14 cellular contexts compared by ENCODE assay signal in the genomic region with DNA sequence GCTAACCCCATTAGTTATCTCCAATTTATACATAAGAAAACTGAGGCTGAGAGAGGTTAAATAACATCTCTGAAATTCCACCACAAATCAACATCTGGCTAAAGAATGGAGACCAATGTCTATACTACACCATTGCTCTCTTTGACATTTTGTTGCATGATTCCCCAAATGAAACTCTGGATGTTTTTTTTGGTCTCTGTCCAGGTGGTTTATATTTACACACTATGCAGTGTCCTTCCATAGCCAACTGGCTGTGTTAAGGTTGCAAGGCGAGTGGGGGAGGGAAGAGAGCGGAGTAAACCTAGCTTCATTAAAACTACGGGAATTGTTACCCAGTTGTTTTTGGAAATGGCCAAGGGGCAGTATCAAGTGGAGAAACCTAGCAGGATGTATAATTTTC.
DNase-seq lines count a peak whose midpoint lies in the region; ATAC-seq and TF ChIP-seq lines count a peak whose summit lies in the region.
"Had no signal": no experiment of that assay in that cellular context is flagged by ENCODE, and none has a peak within 500 bp of the region (broad histone marks: within the 10 kb centered on the region; RNA-seq: fewer than 3 reads in every experiment).

No MANE protein-coding gene starts in this region.

- CTCF ChIA-PET in mammary epithelial cell (lab: Charles Lee; ENCODE audit: low non-redundant PET), result no interaction called here

- peak overlapping the region; percentile 57 for H2AFZ ChIP-seq in mammary epithelial cell (ENCODE audit: low read depth, low read length)
- H2AFZ ChIP-seq: GM23248 had no signal

- TF ChIP-seq CTCF in AG09319 (IDR thresholded peaks at IDR 0.05; ENCODE audit: low read depth, low read length) (no peak), mammary epithelial cell (conservative IDR thresholded peaks at IDR 0.05 in 1 of 2, IDR thresholded peaks at IDR 0.05 in 1 of 2; ENCODE audit: extremely low read depth in 1 of 2, insufficient read depth in 1 of 2, low read depth in 1 of 2, low read length in 2 of 2) (no peak), fibroblast of villous mesenchyme (IDR thresholded peaks at IDR 0.05; ENCODE audit: insufficient read depth, low read depth, low read length) (no peak)

- dilution Hi-C loops in mammary epithelial cell (cut with HindIII; ENCODE audit: low sequenced_read_pairs), result no loop called here

- no peak overlapping the region for H3K4me2 ChIP-seq in mammary epithelial cell (ENCODE audit: insufficient read depth, low read depth, low read length)
- H3K4me2 ChIP-seq: SK-N-SH had no signal

- peak; percentile 2 for DNase-seq in AG09319 (ENCODE audit: extremely low read depth, low read depth)
- DNase-seq in NCI-H2029 (lab: John Stamatoyannopoulos, UW), result peak; percentile 19
- no peak for DNase-seq in mammary epithelial cell
- peak; percentile 44 for DNase-seq in fibroblast of villous mesenchyme (ENCODE audit: low read depth)
- DNase-seq in immature natural killer cell, result no peak
- no peak for DNase-seq in DMS53 (lab: John Stamatoyannopoulos, UW)
- DNase-seq: COR-L47, GM23248, NCI-H1930, SK-N-SH had no signal

- H3K27me3 ChIP-seq in mammary epithelial cell (ENCODE audit: insufficient read depth, low read length), result no peaks in the 10 kb centered on the region

- H3K4me3 Mint-ChIP-seq in immature natural killer cell, result no peak overlapping the region

- H3K4me1 ChIP-seq in mammary epithelial cell (ENCODE audit: insufficient read depth, low read length), result peaks cover 35% of the 10 kb centered on the region

- H3K4me3 ChIP-seq in mammary epithelial cell (replicated peaks in 1 of 3; ENCODE audit: insufficient read depth in 1 of 3, low read depth in 2 of 3, low read length in 3 of 3) (no peak overlapping the region), fibroblast of villous mesenchyme (ENCODE audit: low read depth, low read length) (no peak overlapping the region)
- H3K4me3 ChIP-seq: GM23248 had no signal

- H3K9me3 Mint-ChIP-seq in immature natural killer cell, result no peaks in the 10 kb centered on the region

- intact Hi-C loops in mammary epithelial cell (cut with micrococcal nuclease), result no loop called here

- in situ Hi-C loops in mammary epithelial cell (cut with MboI; ENCODE audit: low sequenced_read_pairs in 2 of 2), result no loop called here

- H3K27me3 Mint-ChIP-seq in immature natural killer cell (ENCODE audit: low read depth in 3 of 3), result peaks cover 0 to 4% (median 0%) of the 10 kb centered on the region in 3 donors

- no peaks in the 10 kb centered on the region for H4K20me1 ChIP-seq in mammary epithelial cell (ENCODE audit: insufficient read depth, low read length)

- peaks cover 11% of the 10 kb centered on the region for H3K9me3 ChIP-seq in mammary epithelial cell (replicated peaks; ENCODE audit: insufficient read depth, low read length)
- H3K9me3 ChIP-seq: SK-N-SH had no signal

- H3K9ac ChIP-seq in mammary epithelial cell (ENCODE audit: insufficient read depth, low read length), result no peak overlapping the region
- H3K9ac ChIP-seq: GM23248, SK-N-SH had no signal

- BruUV-seq in mammary epithelial cell (replicated peaks; lab: Mats Ljungman, UMichigan), result no TSS peak

- no peak overlapping the region for H3K27ac Mint-ChIP-seq in immature natural killer cell

- WGBS in mammary epithelial cell (ENCODE audit: low coverage, missing lambda C conversion rate), result 78% methylated on average over 3 of the region's 3 CpGs

- no peak overlapping the region for H3K27ac ChIP-seq in mammary epithelial cell (ENCODE audit: insufficient read depth, low read depth, low read length)
- H3K27ac ChIP-seq: C4-2B, GM23248 had no signal

- no peaks in the 10 kb centered on the region for H3K36me3 Mint-ChIP-seq in immature natural killer cell

- H3K79me2 ChIP-seq in mammary epithelial cell (ENCODE audit: insufficient read depth, low read length), result no peaks in the 10 kb centered on the region

- ATAC-seq in HG02938 (IDR thresholded peaks at IDR 0.05; ENCODE audit: unreplicated experiment), result no peak
- no peak for ATAC-seq in GM19395 (IDR thresholded peaks at IDR 0.05; ENCODE audit: unreplicated experiment)
- ATAC-seq: Right ventricle myocardium inferior had no signal

- H3K36me3 ChIP-seq in mammary epithelial cell (ENCODE audit: insufficient read depth, low read length), result no peaks in the 10 kb centered on the region

- no peaks in the 10 kb centered on the region for H3K4me1 Mint-ChIP-seq in immature natural killer cell

Comparison
In these comparisons a context has a peak if more than half of its experiments do, and no peak if none do; other contexts are left out.
1. DNase-seq: peak in AG09319 (single experiment), NCI-H2029 (single experiment) and fibroblast of villous mesenchyme (single experiment); none in mammary epithelial cell (single experiment), immature natural killer cell (0 of 3) and DMS53 (single experiment).